ENCODE assay signal across 10 cellular contexts in genomic region chr12:20748198-20748597, GRCh38. TPM values are rescaled to one million over a fixed set of nuclear protein-coding genes. Genes with fewer than 3 reads are reported as not detected.
"Had no signal": no experiment of that assay in that cellular context is flagged by ENCODE, and none has a peak within 500 bp of the region (broad histone marks: within the 10 kb centered on the region; RNA-seq: fewer than 3 reads in every experiment).

No MANE protein-coding gene starts in this region.

- DNase-seq: H7, HFFc6, IMR-90, KG1 had no signal

- H3K4me1 ChIP-seq: HAP-1 had no signal

- H3K4me3 ChIP-seq: GM23338, HAP-1, K562 had no signal

- H2AFZ ChIP-seq: GM23338 had no signal

- H3K27ac ChIP-seq: HL-60 had no signal

- ATAC-seq: GM23338, HCT116, K562 had no signal

- H3K9me3 ChIP-seq: HAP-1 had no signal

- H3K36me3 ChIP-seq: HAP-1 had no signal

- FAIRE-seq: K562 had no signal

- H3K4me2 ChIP-seq: GM23338 had no signal

RNA-seq across cellular contexts. Expression of gene SLCO1C1, which starts 53.1 kb away (rescaled TPM):
- total RNA-seq: H7, HFFc6, HT1080, IMR-90, K562 had no signal
- polyA plus RNA-seq: IMR-90, K562 had no signal
